Comparison of ENCODE assay signal across 9 cellular contexts in the genomic region with DNA sequence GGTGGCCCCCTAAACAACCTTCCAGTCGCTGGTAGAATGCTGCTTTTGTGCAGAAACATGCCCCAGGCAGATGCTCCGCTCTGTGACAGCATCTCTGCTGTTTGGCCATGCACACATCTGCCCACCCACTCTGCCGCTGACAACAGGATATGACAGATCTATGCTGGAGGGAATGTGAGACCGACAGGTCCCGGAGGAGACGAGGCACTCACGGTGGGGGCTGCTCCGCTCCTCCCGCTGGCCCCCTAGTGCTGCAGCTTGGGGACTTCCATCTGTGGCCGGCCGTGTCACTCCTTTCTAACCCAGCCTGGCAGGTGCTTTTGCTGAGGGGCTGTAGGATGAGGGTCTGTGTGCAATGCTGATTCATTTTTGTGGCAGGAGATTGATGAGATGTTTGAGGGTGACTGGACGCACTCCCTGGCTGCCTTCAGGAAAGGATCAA. TPM values are rescaled to one million over a fixed set of nuclear protein-coding genes. Genes with fewer than 3 reads are reported as not detected.
DNase-seq lines count a peak whose midpoint lies in the region; ATAC-seq and TF ChIP-seq lines count a peak whose summit lies in the region.
"Had no signal": no experiment of that assay in that cellular context is flagged by ENCODE, and none has a peak within 500 bp of the region (broad histone marks: within the 10 kb centered on the region; RNA-seq: fewer than 3 reads in every experiment).

No MANE protein-coding gene starts in this region.

- peak; percentile 68 for ATAC-seq in GM23338
- peak; percentile 54 for ATAC-seq in WTC11
- no peak for ATAC-seq in left lung

- H3K27ac ChIP-seq in CD8-positive, alpha-beta memory T cell (ENCODE audit: low read depth, low read length) = peak overlapping the region; percentile 55
- H3K27ac ChIP-seq in GM23338 (ENCODE audit: low read depth) (no peak overlapping the region), left lung (no peak overlapping the region)

- no peak overlapping the region for H3K4me3 ChIP-seq in CD8-positive, alpha-beta memory T cell (ENCODE audit: low read length)
- no peak overlapping the region for H3K4me3 ChIP-seq in GM23338
- no peak overlapping the region for H3K4me3 ChIP-seq in left lung

- peak overlapping the region; percentile 96 to 99 (median 99) for H3K27ac Mint-ChIP-seq in CD8-positive, alpha-beta memory T cell
- H3K27ac Mint-ChIP-seq in GM23338 (no peak overlapping the region), WTC11 (no peak overlapping the region)

- peaks cover 65 to 77% (median 73%) of the 10 kb centered on the region in 3 donors for H3K4me1 Mint-ChIP-seq in CD8-positive, alpha-beta memory T cell
- peaks cover 26% of the 10 kb centered on the region for H3K4me1 Mint-ChIP-seq in GM23338
- H3K4me1 Mint-ChIP-seq in WTC11 = peaks cover 17% of the 10 kb centered on the region

- H3K9me2 ChIP-seq in GM23338 (ENCODE audit: insufficient read depth) = no peaks in the 10 kb centered on the region; the same call in 1 of the 2 replicates

- H3K4me3 Mint-ChIP-seq in CD8-positive, alpha-beta memory T cell = peak overlapping the region; percentile 38 to 82 (median 77)
- H3K4me3 Mint-ChIP-seq in GM23338 (no peak overlapping the region), WTC11 (no peak overlapping the region)

- H3K4me1 ChIP-seq in CD8-positive, alpha-beta memory T cell (ENCODE audit: insufficient read depth, low read length) = peaks cover 74% of the 10 kb centered on the region
- 0 out of 2 replicates have a peak, but pooled peaks cover 3% of the 10 kb centered on the region for H3K4me1 ChIP-seq in GM23338 (ENCODE audit: insufficient read depth)
- no peaks in the 10 kb centered on the region for H3K4me1 ChIP-seq in left lung

- no peak overlapping the region for H3K4me2 ChIP-seq in GM23338

- peak in 4 of 5 donors; percentile 55 to 75 (median 65) for DNase-seq in CD8-positive, alpha-beta memory T cell
- DNase-seq in GM23338 (ENCODE audit: low spot score) (peak; percentile 36), WTC11 (ENCODE audit: low spot score) (no peak), islet precursor cell (peak; percentile 83), NCI-H1105 (lab: John Stamatoyannopoulos, UW) (no peak), medulla oblongata (ENCODE audit: extremely low spot score) (no peak), GM13976 (ENCODE audit: low spot score) (no peak), left lung (no peak)
- DNase-seq: erythroblast had no signal

- no peaks in the 10 kb centered on the region for H3K9me3 ChIP-seq in CD8-positive, alpha-beta memory T cell (ENCODE audit: low read length)
- no peaks in the 10 kb centered on the region for H3K9me3 ChIP-seq in left lung

- no peaks in the 10 kb centered on the region for H3K36me3 ChIP-seq in CD8-positive, alpha-beta memory T cell (ENCODE audit: insufficient read depth, low read length)
- H3K36me3 ChIP-seq in GM23338 (ENCODE audit: insufficient read depth) (no peaks in the 10 kb centered on the region), left lung (no peaks in the 10 kb centered on the region)

- no peaks in the 10 kb centered on the region for H3F3A ChIP-seq in GM23338 (replicated peaks; ENCODE audit: low read depth)

- no peaks in the 10 kb centered on the region for H4K20me1 ChIP-seq in GM23338 (replicated peaks; ENCODE audit: insufficient read depth)

- CTCF ChIA-PET in CD8-positive, alpha-beta memory T cell (lab: Charles Lee) = interaction anchor here (1.7 kb wide), 1 partner anchor 132 kb away, joined by 5 read pairs; no protein-coding TSS in a partner anchor
- CTCF ChIA-PET in WTC11 (lab: Charles Lee) = no interaction called here

- TF ChIP-seq CTCF in GM23338 (conservative IDR thresholded peaks at IDR 0.05; ENCODE audit: low read depth in 2 of 2) (no peak; a peak in 1 of 4 replicates), WTC11 (IDR thresholded peaks at IDR 0.05) (no peak), GM13976 (IDR thresholded peaks at IDR 0.05; ENCODE audit: borderline replicate concordance, control extremely low read depth, extremely low read depth, insufficient read depth, missing control alignments) (no peak), left lung (IDR thresholded peaks at IDR 0.05) (no peak)

- intact Hi-C loops in left lung (cut with DNase I) = no loop called here

- in situ Hi-C loops in GM13976 (cut with MboI; ENCODE audit: low sequenced_read_pairs, unreplicated experiment) = no loop called here

- POLR2A ChIA-PET in CD8-positive, alpha-beta memory T cell (lab: Charles Lee) = no interaction called here
- POLR2A ChIA-PET in WTC11 (lab: Charles Lee) = no interaction called here

- H3K36me3 Mint-ChIP-seq in CD8-positive, alpha-beta memory T cell = no peaks in the 10 kb centered on the region
- H3K36me3 Mint-ChIP-seq in GM23338 (ENCODE audit: low read depth) (peaks cover 7% of the 10 kb centered on the region), WTC11 (no peaks in the 10 kb centered on the region)

- H2AFZ ChIP-seq in GM23338 = peak overlapping the region; percentile 64

- no peaks in the 10 kb centered on the region for H3K27me3 ChIP-seq in CD8-positive, alpha-beta memory T cell (ENCODE audit: insufficient read depth, low read length, poor library complexity, severe bottlenecking)
- H3K27me3 ChIP-seq in GM23338 (ENCODE audit: insufficient read depth) = no peaks in the 10 kb centered on the region
- peaks cover 0 to 38% of the 10 kb centered on the region in 2 donors for H3K27me3 ChIP-seq in left lung

- H3K9me3 Mint-ChIP-seq in CD8-positive, alpha-beta memory T cell = no peaks in the 10 kb centered on the region
- H3K9me3 Mint-ChIP-seq in GM23338 (peaks cover 5% of the 10 kb centered on the region; the same call in 1 of the 3 replicates), WTC11 (no peaks in the 10 kb centered on the region; the same call in 1 of the 2 replicates)

- H3K79me2 ChIP-seq in GM23338 (replicated peaks; ENCODE audit: insufficient read depth) = no peaks in the 10 kb centered on the region

- peaks cover 0 to under 1% of the 10 kb centered on the region in 2 donors for H3K27me3 Mint-ChIP-seq in CD8-positive, alpha-beta memory T cell
- peaks cover 21% of the 10 kb centered on the region for H3K27me3 Mint-ChIP-seq in GM23338 (ENCODE audit: insufficient read depth, low read depth, poor library complexity)
- H3K27me3 Mint-ChIP-seq in WTC11 (ENCODE audit: low read depth) = peaks cover 40% of the 10 kb centered on the region

TF ChIP-seq in GM23338, 12 proteins besides CTCF, POLR2A, EP300 and RAD21 (continues in another document):
- TF ChIP-seq POLR2AphosphoS5 (IDR thresholded peaks at IDR 0.05; ENCODE audit: low read depth) (no peak), EZH2phosphoT487 (IDR thresholded peaks at IDR 0.05; ENCODE audit: unreplicated experiment) (no peak), EZH2 (IDR thresholded peaks at IDR 0.05; ENCODE audit: low read depth, unreplicated experiment) (no peak), STAT1 (IDR thresholded peaks at IDR 0.05; ENCODE audit: unreplicated experiment) (no peak), JUNB (IDR thresholded peaks at IDR 0.05; ENCODE audit: unreplicated experiment) (no peak), ZNF114 (CRISPR knock-in tag; IDR thresholded peaks at IDR 0.05) (no peak), ZNF331 (CRISPR knock-in tag; IDR thresholded peaks at IDR 0.05; ENCODE audit: low read depth) (no peak)

TF ChIP-seq in WTC11, 78 proteins besides CTCF, POLR2A, EP300 and RAD21:
- no peak for TF ChIP-seq FOXJ3 (CRISPR knock-in tag; IDR thresholded peaks at IDR 0.05; ENCODE audit: borderline replicate concordance)
- TF ChIP-seq FOXP1 (CRISPR knock-in tag; IDR thresholded peaks at IDR 0.05; ENCODE audit: borderline replicate concordance) = no peak
- TF ChIP-seq, protein P1, sequence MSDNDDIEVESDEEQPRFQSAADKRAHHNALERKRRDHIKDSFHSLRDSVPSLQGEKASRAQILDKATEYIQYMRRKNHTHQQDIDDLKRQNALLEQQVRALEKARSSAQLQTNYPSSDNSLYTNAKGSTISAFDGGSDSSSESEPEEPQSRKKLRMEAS (CRISPR knock-in tag; IDR thresholded peaks at IDR 0.05) = no peak

RNA-seq across cellular contexts. Expression of a gene that starts 49.1 kb away (rescaled TPM):
- total RNA-seq in CD8-positive, alpha-beta memory T cell = not detected
- polyA plus RNA-seq in CD8-positive, alpha-beta memory T cell = not detected
- total RNA-seq in GM23338 (2014; rRNA removed; shearing (Covaris generic)) = 1.2 TPM in 1 of 2 replicates, not detected in the other
- 0.27 and 0.49 TPM in 2 replicates for polyA plus RNA-seq in GM23338 (2016; fragmentation: Nextera tagmentation; extraction: Ambion mirVana)
- total RNA-seq in WTC11 (2021) (0.16 to 0.18 TPM (median 0.17 TPM) in 3 replicates), left lung (not detected)

Comparison
In these comparisons a context has a peak if more than half of its experiments do, and no peak if none do; other contexts are left out.
1. DNase-seq: peak in CD8-positive, alpha-beta memory T cell (4 of 5), GM23338 (single experiment) and islet precursor cell (single experiment); none in WTC11 (single experiment), NCI-H1105 (single experiment), medulla oblongata (single experiment), GM13976 (single experiment) and left lung (0 of 2).
2. H3K27ac Mint-ChIP-seq: peak in CD8-positive, alpha-beta memory T cell (8 of 8); none in GM23338 (single experiment) and WTC11 (single experiment).
3. H3K4me3 Mint-ChIP-seq: peak in CD8-positive, alpha-beta memory T cell (7 of 7); none in GM23338 (single experiment) and WTC11 (single experiment).